ENCODE assay signal across 1 cellular context in genomic region chr22:37187891-37188761, GRCh38.
A peak's percentile ranks its signal among the peaks of the same experiment; 100 is the strongest.
TF ChIP-seq lines count a peak whose summit lies in the region.

Gene C1QTNF6 (minus strand): TSS chr22:37188247. CDS start chr22:37188213, 34 bp downstream.

TF ChIP-seq in HEK293, 187 proteins besides CTCF, POLR2A, EP300 and RAD21 (continued from another document and continues in another):
- TF ChIP-seq PRDM2 (tag by site-specific recombination; IDR thresholded peaks at IDR 0.05; ENCODE audit: borderline replicate concordance) (no peak), KLF1 (tag by site-specific recombination; IDR thresholded peaks at IDR 0.05) (peak; percentile 85), ZNF24 (tag by site-specific recombination; IDR thresholded peaks at IDR 0.05) (no peak), PRDM10 (tag by site-specific recombination; IDR thresholded peaks at IDR 0.05) (no peak), ZNF558 (tag by site-specific recombination; IDR thresholded peaks at IDR 0.05) (no peak), ZNF280C (tag by site-specific recombination; IDR thresholded peaks at IDR 0.05) (no peak), ZNF529 (tag by site-specific recombination; IDR thresholded peaks at IDR 0.05; ENCODE audit: insufficient replicate concordance) (no peak), BCL6B (tag by site-specific recombination; IDR thresholded peaks at IDR 0.05) (no peak), ZNF449 (tag by site-specific recombination; IDR thresholded peaks at IDR 0.05) (no peak), PATZ1 (tag by site-specific recombination; IDR thresholded peaks at IDR 0.05) (0 out of 2 replicates have a peak, but pooled peaks have one; percentile 11), ZNF174 (tag by site-specific recombination; IDR thresholded peaks at IDR 0.05) (no peak), ZNF19 (tag by site-specific recombination; IDR thresholded peaks at IDR 0.05; ENCODE audit: low read depth) (no peak), ZNF121 (tag by site-specific recombination; IDR thresholded peaks at IDR 0.05) (no peak), ZNF10 (tag by site-specific recombination; IDR thresholded peaks at IDR 0.05) (no peak), FEZF1 (tag by site-specific recombination; IDR thresholded peaks at IDR 0.05) (no peak), ZNF23 (tag by site-specific recombination; IDR thresholded peaks at IDR 0.05; ENCODE audit: borderline replicate concordance) (no peak), ZBTB49 (tag by site-specific recombination; IDR thresholded peaks at IDR 0.05; ENCODE audit: low read depth) (no peak), ZNF416 (tag by site-specific recombination; IDR thresholded peaks at IDR 0.05) (no peak), REST (tag by site-specific recombination; IDR thresholded peaks at IDR 0.05) (no peak), INSM2 (tag by site-specific recombination; IDR thresholded peaks at IDR 0.05) (no peak), ZFHX2 (tag by site-specific recombination; conservative IDR thresholded peaks at IDR 0.05) (peak; percentile 72), WT1 (tag by site-specific recombination; IDR thresholded peaks at IDR 0.05) (peak; percentile 76), ZNF184 (tag by site-specific recombination; IDR thresholded peaks at IDR 0.05) (no peak), ZFP41 (tag by site-specific recombination; IDR thresholded peaks at IDR 0.05; ENCODE audit: borderline replicate concordance) (no peak), ZNF341 (tag by site-specific recombination; IDR thresholded peaks at IDR 0.05; ENCODE audit: low read depth) (peak; percentile 92), ZNF654 (tag by site-specific recombination; IDR thresholded peaks at IDR 0.05; ENCODE audit: low read depth) (no peak), ZNF16 (tag by site-specific recombination; IDR thresholded peaks at IDR 0.05; ENCODE audit: low read depth) (no peak), ZNF600 (tag by site-specific recombination; IDR thresholded peaks at IDR 0.05) (0 out of 2 replicates have a peak, but pooled peaks have one; percentile 43)
